Comparison of ENCODE assay signal across 35 cellular contexts in genomic region chr2:15738965-15739364, GRCh38.
DNase-seq lines count a peak whose midpoint lies in the region; ATAC-seq and TF ChIP-seq lines count a peak whose summit lies in the region.
"Had no signal": no experiment of that assay in that cellular context is flagged by ENCODE, and none has a peak within 500 bp of the region (broad histone marks: within the 10 kb centered on the region; RNA-seq: fewer than 3 reads in every experiment).

No MANE protein-coding gene starts in this region.

- no peak overlapping the region for H3K4me3 Mint-ChIP-seq in endodermal cell
- H3K4me3 Mint-ChIP-seq: B cell; CD14-positive monocyte; CD4-positive, alpha-beta memory T cell; CD4-positive, alpha-beta T cell; CD4-positive, CD25-positive, alpha-beta regulatory T cell; CD8-positive, alpha-beta memory T cell; CD8-positive, alpha-beta T cell had no signal

- H3K36me3 ChIP-seq in endodermal cell (ENCODE audit: control insufficient read depth, insufficient read depth, low read length), result no peaks in the 10 kb centered on the region
- H3K36me3 ChIP-seq: BE2C; BLaER1; BLaER1 treated with 17β-estradiol and CSF1 and Interleukin-3, amounts not matched to agents 10 nM and 100 nM had no signal

- intact Hi-C loops in left colon (cut with DNase I, micrococcal nuclease), result no loop called here

- H3K27me3 ChIP-seq in endodermal cell (ENCODE audit: control insufficient read depth, insufficient read depth, low read length, poor library complexity, severe bottlenecking), result peaks cover 45% of the 10 kb centered on the region
- H3K27me3 ChIP-seq: BE2C, BLaER1 had no signal

- peaks cover 18% of the 10 kb centered on the region for H3K4me1 Mint-ChIP-seq in endodermal cell
- H3K4me1 Mint-ChIP-seq: B cell; CD14-positive monocyte; CD4-positive, alpha-beta memory T cell; CD4-positive, CD25-positive, alpha-beta regulatory T cell; CD8-positive, alpha-beta memory T cell had no signal

- no peak overlapping the region for H3K27ac Mint-ChIP-seq in endodermal cell
- H3K27ac Mint-ChIP-seq: B cell; CD14-positive monocyte; CD4-positive, alpha-beta memory T cell; CD4-positive, alpha-beta T cell; CD4-positive, CD25-positive, alpha-beta regulatory T cell; CD8-positive, alpha-beta memory T cell; CD8-positive, alpha-beta T cell had no signal

- no peak for TF ChIP-seq CTCF in endodermal cell (conservative IDR thresholded peaks at IDR 0.05)
- no peak for TF ChIP-seq CTCF in GM20000 (IDR thresholded peaks at IDR 0.05; ENCODE audit: extremely low read depth, missing control alignments)

- H3K9me3 Mint-ChIP-seq in endodermal cell, result peaks cover 10% of the 10 kb centered on the region
- H3K9me3 Mint-ChIP-seq: CD4-positive, alpha-beta T cell; CD8-positive, alpha-beta T cell had no signal

- 85 to 95% methylated on average over 2 to 5 of the region's 5 CpGs for WGBS in endodermal cell (ENCODE audit: insufficient coverage in 1 of 2, insufficient read length in 1 of 2), 2 experiments

- H3K4me3 ChIP-seq in endodermal cell (ENCODE audit: low read length), result no peak overlapping the region
- H3K4me3 ChIP-seq: A549; BLaER1; BLaER1 treated with 17β-estradiol and CSF1 and Interleukin-3, amounts not matched to agents 10 nM and 100 nM had no signal

- no peak overlapping the region for H3K9ac ChIP-seq in endodermal cell (ENCODE audit: extremely low read depth, low read length, poor library complexity, severe bottlenecking)
- H3K9ac ChIP-seq: BLaER1; BLaER1 treated with 17β-estradiol and CSF1 and Interleukin-3, amounts not matched to agents 10 nM and 100 nM had no signal

- H3K36me3 Mint-ChIP-seq in endodermal cell (ENCODE audit: low read depth), result no peaks in the 10 kb centered on the region
- H3K36me3 Mint-ChIP-seq: CD14-positive monocyte; CD4-positive, alpha-beta memory T cell; CD4-positive, CD25-positive, alpha-beta regulatory T cell; CD8-positive, alpha-beta memory T cell; CD8-positive, alpha-beta T cell had no signal

- ATAC-seq in left colon (no peak), GM21526 (IDR thresholded peaks at IDR 0.05; ENCODE audit: low FRiP score, unreplicated experiment) (no peak)
- ATAC-seq: A549; CD8-positive, alpha-beta T cell had no signal

- DNase-seq in NCI-H1092 (lab: John Stamatoyannopoulos, UW), result peak; percentile 25
- DNase-seq in NCI-H1092 treated with DMSO at 0.1 percent for 48 hours (lab: John Stamatoyannopoulos, UW), result no peak
- peak; percentile 91 for DNase-seq in SK-N-DZ (ENCODE audit: low spot score)
- DNase-seq in endodermal cell, result peak; percentile 12
- peak; percentile 4 for DNase-seq in islet precursor cell
- DNase-seq in GM20000 (ENCODE audit: low spot score), result no peak
- no peak for DNase-seq in left colon
- DNase-seq: 8988T; ACHN; AML-193; BE2C; C1 segment of cervical spinal cord; Caco-2; Calu3; CD4-positive, alpha-beta memory T cell; CD4-positive, alpha-beta T cell; CD4-positive, CD25-positive, alpha-beta regulatory T cell; CD8-positive, alpha-beta memory T cell; CD8-positive, alpha-beta T cell; COR-L47; DMS 273 treated with DMSO at 0.1 percent for 48 hours; DMS153; DMS53; DMS79; DMS79 treated with DMSO at 0.1 percent for 48 hours; DND-41; EL had no signal

- H3K27ac ChIP-seq in endodermal cell (ENCODE audit: low read depth, low read length), result no peak overlapping the region
- H3K27ac ChIP-seq: 22Rv1; A549; BLaER1; BLaER1 treated with 17β-estradiol and CSF1 and Interleukin-3, amounts not matched to agents 10 nM and 100 nM; C4-2B had no signal

- peaks cover 41% of the 10 kb centered on the region for H3K27me3 Mint-ChIP-seq in endodermal cell (ENCODE audit: insufficient read depth)

- peaks cover 14% of the 10 kb centered on the region for H3K9me3 ChIP-seq in endodermal cell (ENCODE audit: control insufficient read depth, low read length)
- H3K9me3 ChIP-seq: A549, BE2C, BLaER1, Caco-2 had no signal

- H3K4me1 ChIP-seq in endodermal cell (ENCODE audit: control insufficient read depth, insufficient read depth, low read length), result peaks cover 7% of the 10 kb centered on the region
- H3K4me1 ChIP-seq: BE2C had no signal

Comparison
In these comparisons a context has a peak if more than half of its experiments do, and no peak if none do; other contexts are left out.
1. DNase-seq: peak in NCI-H1092 (single experiment), SK-N-DZ (single experiment), endodermal cell (single experiment) and islet precursor cell (single experiment); none in NCI-H1092 treated with DMSO at 0.1 percent for 48 hours (single experiment), GM20000 (single experiment) and left colon (0 of 2).